In genomic region chr13:110641055-110642015, GRCh38 we compare ENCODE assay signal across 11 cellular contexts. TPM values are rescaled to one million over a fixed set of nuclear protein-coding genes. Genes with fewer than 3 reads are reported as not detected.
DNase-seq lines count a peak whose midpoint lies in the region; ATAC-seq and TF ChIP-seq lines count a peak whose summit lies in the region.
"Had no signal": no experiment of that assay in that cellular context is flagged by ENCODE, and none has a peak within 500 bp of the region (broad histone marks: within the 10 kb centered on the region; RNA-seq: fewer than 3 reads in every experiment).

No MANE protein-coding gene starts in this region.

- no peaks in the 10 kb centered on the region for H3K9me3 ChIP-seq in tibial artery

- peaks cover 17 to 94% (median 68%) of the 10 kb centered on the region in 3 donors for H3K36me3 ChIP-seq in tibial artery

- peaks cover 1% of the 10 kb centered on the region for H3K4me1 Mint-ChIP-seq in activated naive CD8-positive, alpha-beta T cell (ENCODE audit: low read depth)
- H3K4me1 Mint-ChIP-seq in activated naive CD8-positive, alpha-beta T cell treated with anti-CD3 and anti-CD28 coated beads, Interleukin-2, amount 50 U/mL, for 24 hours, result peaks cover 7% of the 10 kb centered on the region
- peaks cover 4% of the 10 kb centered on the region for H3K4me1 Mint-ChIP-seq in WTC11
- H3K4me1 Mint-ChIP-seq: activated CD4-positive, alpha-beta T cell treated with anti-CD3 and anti-CD28 coated beads, Interleukin-2, amount 10 ng/mL, durations not matched to agents 24 days and 14 days; activated naive CD4-positive, alpha-beta T cell treated with anti-CD3 and anti-CD28 coated beads, Interleukin-2, amount 50 U/mL, for 24 hours had no signal

- CTCF ChIA-PET in WTC11 (lab: Charles Lee), result interaction anchor here (1.0 kb wide), 1 partner anchor 185 kb away, joined by 4 read pairs; no protein-coding TSS in a partner anchor

- no peaks in the 10 kb centered on the region for H3K27me3 Mint-ChIP-seq in activated naive CD8-positive, alpha-beta T cell
- H3K27me3 Mint-ChIP-seq in activated naive CD8-positive, alpha-beta T cell treated with anti-CD3 and anti-CD28 coated beads, Interleukin-2, amount 50 U/mL, for 24 hours, result no peaks in the 10 kb centered on the region
- no peaks in the 10 kb centered on the region for H3K27me3 Mint-ChIP-seq in WTC11 (ENCODE audit: low read depth)
- H3K27me3 Mint-ChIP-seq: activated CD4-positive, alpha-beta T cell treated with anti-CD3 and anti-CD28 coated beads, Interleukin-2, amount 10 ng/mL, durations not matched to agents 24 days and 14 days; activated naive CD4-positive, alpha-beta T cell treated with anti-CD3 and anti-CD28 coated beads, Interleukin-2, amount 50 U/mL, for 24 hours had no signal

- H3K27ac ChIP-seq in layer of hippocampus (ENCODE audit: low read depth, low read length) (peak overlapping the region; percentile 5), tibial artery (peak overlapping the region; percentile 43 to 60)

- ATAC-seq in activated naive CD8-positive, alpha-beta T cell treated with anti-CD3 and anti-CD28 coated beads, Interleukin-2, amount 50 U/mL, for 24 hours, result no peak
- no peak for ATAC-seq in WTC11

- H3K4me3 ChIP-seq in tibial artery, result no peak overlapping the region

- H3K27ac Mint-ChIP-seq in activated naive CD8-positive, alpha-beta T cell, result peak overlapping the region; percentile 16
- no peak overlapping the region for H3K27ac Mint-ChIP-seq in activated naive CD8-positive, alpha-beta T cell treated with anti-CD3 and anti-CD28 coated beads, Interleukin-2, amount 50 U/mL, for 24 hours
- 0 out of 2 replicates have a peak overlapping the region, but pooled peaks have one; percentile 70 for H3K27ac Mint-ChIP-seq in WTC11
- H3K27ac Mint-ChIP-seq: activated CD4-positive, alpha-beta T cell treated with anti-CD3 and anti-CD28 coated beads, Interleukin-2, amount 10 ng/mL, durations not matched to agents 24 days and 14 days; activated naive CD4-positive, alpha-beta T cell treated with anti-CD3 and anti-CD28 coated beads, Interleukin-2, amount 50 U/mL, for 24 hours had no signal

- peaks cover 0 to 31% (median 22%) of the 10 kb centered on the region in 4 donors for H3K4me1 ChIP-seq in tibial artery

- TF ChIP-seq CTCF in WTC11 (IDR thresholded peaks at IDR 0.05) (no peak), tibial artery (IDR thresholded peaks at IDR 0.05) (no peak)

- no peak for DNase-seq in activated naive CD8-positive, alpha-beta T cell treated with anti-CD3 and anti-CD28 coated beads, Interleukin-2, amount 50 U/mL, for 24 hours
- no peak for DNase-seq in WTC11 (ENCODE audit: low spot score)
- no peak for DNase-seq in tibial artery
- no peak for DNase-seq in stimulated activated CD4-positive, alpha-beta T cell treated with anti-CD3 and anti-CD28 coated beads, Interleukin-2, amount 100 ng/mL, for 24 hours
- no peak for DNase-seq in activated CD8-positive, alpha-beta memory T cell treated with anti-CD3 and anti-CD28 coated beads for 24 hours
- DNase-seq in COLO829 (ENCODE audit: low spot score), result no peak
- DNase-seq: activated CD4-positive, alpha-beta T cell treated with anti-CD3 and anti-CD28 coated beads, Interleukin-2, amount 10 ng/mL, durations not matched to agents 24 days and 14 days; NK-92 treated with Interleukin-12 subunit alpha and Interleukin-12 subunit beta, amount 100 ng/mL, for 24 hours had no signal

- POLR2A ChIA-PET in WTC11 (lab: Charles Lee), result no interaction called here

- intact Hi-C loops in tibial artery (cut with DNase I; ENCODE audit: low total_unique reads), result loop anchor here (10.0 kb wide), 1 partner anchor 187 kb away; no protein-coding TSS in a partner anchor

- H3K27me3 ChIP-seq in layer of hippocampus (ENCODE audit: control insufficient read depth, insufficient read depth, low read length) (no peaks in the 10 kb centered on the region), tibial artery (no peaks in the 10 kb centered on the region)

- no peaks in the 10 kb centered on the region for H3K36me3 Mint-ChIP-seq in activated naive CD8-positive, alpha-beta T cell
- H3K36me3 Mint-ChIP-seq in activated naive CD8-positive, alpha-beta T cell treated with anti-CD3 and anti-CD28 coated beads, Interleukin-2, amount 50 U/mL, for 24 hours (ENCODE audit: low read depth), result peaks cover 23% of the 10 kb centered on the region
- peaks cover 27% of the 10 kb centered on the region for H3K36me3 Mint-ChIP-seq in WTC11

- H3K9me3 Mint-ChIP-seq in activated naive CD8-positive, alpha-beta T cell (ENCODE audit: low read depth), result no peaks in the 10 kb centered on the region
- H3K9me3 Mint-ChIP-seq in activated naive CD8-positive, alpha-beta T cell treated with anti-CD3 and anti-CD28 coated beads, Interleukin-2, amount 50 U/mL, for 24 hours, result no peaks in the 10 kb centered on the region
- H3K9me3 Mint-ChIP-seq in WTC11, result no peaks in the 10 kb centered on the region
- H3K9me3 Mint-ChIP-seq: activated CD4-positive, alpha-beta T cell treated with anti-CD3 and anti-CD28 coated beads, Interleukin-2, amount 10 ng/mL, durations not matched to agents 24 days and 14 days; activated naive CD4-positive, alpha-beta T cell treated with anti-CD3 and anti-CD28 coated beads, Interleukin-2, amount 50 U/mL, for 24 hours had no signal

- H3K4me3 Mint-ChIP-seq in activated naive CD8-positive, alpha-beta T cell, result no peak overlapping the region
- H3K4me3 Mint-ChIP-seq in activated naive CD8-positive, alpha-beta T cell treated with anti-CD3 and anti-CD28 coated beads, Interleukin-2, amount 50 U/mL, for 24 hours, result no peak overlapping the region
- no peak overlapping the region for H3K4me3 Mint-ChIP-seq in WTC11
- H3K4me3 Mint-ChIP-seq: activated CD4-positive, alpha-beta T cell treated with anti-CD3 and anti-CD28 coated beads, Interleukin-2, amount 10 ng/mL, durations not matched to agents 24 days and 14 days; activated naive CD4-positive, alpha-beta T cell treated with anti-CD3 and anti-CD28 coated beads, Interleukin-2, amount 50 U/mL, for 24 hours had no signal

TF ChIP-seq in WTC11, 78 proteins besides CTCF, POLR2A, EP300 and RAD21 (continues in another document):
- TF ChIP-seq NR1H2 (CRISPR knock-in tag; IDR thresholded peaks at IDR 0.05) (no peak), E2F1 (CRISPR knock-in tag; IDR thresholded peaks at IDR 0.05) (no peak), JUN (CRISPR knock-in tag; IDR thresholded peaks at IDR 0.05) (no peak), MXD4 (CRISPR knock-in tag; IDR thresholded peaks at IDR 0.05; ENCODE audit: borderline replicate concordance) (no peak), TP53 (CRISPR knock-in tag; IDR thresholded peaks at IDR 0.05) (no peak), FOXJ3 (CRISPR knock-in tag; IDR thresholded peaks at IDR 0.05; ENCODE audit: borderline replicate concordance) (no peak), ZBTB21 (CRISPR knock-in tag; IDR thresholded peaks at IDR 0.05; ENCODE audit: borderline replicate concordance) (no peak), ETV6 (CRISPR knock-in tag; IDR thresholded peaks at IDR 0.05) (no peak), TEAD4 (CRISPR knock-in tag; IDR thresholded peaks at IDR 0.05) (no peak), MLX (CRISPR knock-in tag; IDR thresholded peaks at IDR 0.05) (no peak), SP1 (CRISPR knock-in tag; conservative IDR thresholded peaks at IDR 0.05) (no peak), ZNF281 (CRISPR knock-in tag; IDR thresholded peaks at IDR 0.05) (no peak)

RNA-seq across cellular contexts. Expression of gene NAXD, which starts 26.0 kb away (rescaled TPM):
- 26.8 to 29.3 TPM (median 27.9 TPM) in 3 replicates for total RNA-seq in WTC11 (2021)
